8 cellular contexts compared by ENCODE assay signal in the genomic region with DNA sequence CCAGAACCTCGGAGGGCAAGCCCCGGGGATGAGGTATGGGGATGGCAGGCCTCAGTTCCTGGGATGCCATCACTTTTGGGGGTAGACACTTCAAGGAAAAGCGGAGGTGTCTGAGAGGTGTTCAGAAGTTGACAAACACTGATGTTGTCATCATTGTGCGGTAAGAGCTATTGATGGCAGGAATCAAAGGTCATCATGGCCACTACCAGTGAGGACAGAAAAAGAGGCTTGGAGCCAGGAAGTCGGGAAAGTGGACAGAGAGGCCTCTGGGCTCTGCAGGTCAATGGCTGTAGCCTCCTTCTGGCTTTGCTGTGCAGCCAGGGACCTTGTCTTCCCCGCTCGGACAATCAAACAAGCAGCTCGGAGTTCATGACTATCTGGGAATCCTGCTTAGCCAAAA. TPM values are rescaled to one million over a fixed set of nuclear protein-coding genes. Genes with fewer than 3 reads are reported as not detected.
"Had no signal": no experiment of that assay in that cellular context is flagged by ENCODE, and none has a peak within 500 bp of the region (broad histone marks: within the 10 kb centered on the region; RNA-seq: fewer than 3 reads in every experiment).

No MANE protein-coding gene starts in this region.

- DNase-seq: H9, HCEC 1CT, IMR-90 had no signal

- ATAC-seq: GM23338 had no signal

- H3K4me1 Mint-ChIP-seq: GM23338, H9 had no signal

- H3K4me3 ChIP-seq: GM23338 had no signal

- FAIRE-seq: H1, H54 had no signal

- H3K27ac Mint-ChIP-seq: GM23338, H9 had no signal

- H3K9me3 Mint-ChIP-seq: H9 had no signal

- H3K27ac ChIP-seq: HL-60 had no signal

- H2AFZ ChIP-seq: GM23338 had no signal

- H3K4me3 Mint-ChIP-seq: GM23338, H9 had no signal

- H3K4me2 ChIP-seq: GM23338 had no signal

RNA-seq across cellular contexts. Expression of a gene that starts 19.3 kb away (rescaled TPM):
- total RNA-seq: HT1080, IMR-90 had no signal
- polyA plus RNA-seq: IMR-90 had no signal
